ENCODE assay signal across 1 cellular context in the genomic region with DNA sequence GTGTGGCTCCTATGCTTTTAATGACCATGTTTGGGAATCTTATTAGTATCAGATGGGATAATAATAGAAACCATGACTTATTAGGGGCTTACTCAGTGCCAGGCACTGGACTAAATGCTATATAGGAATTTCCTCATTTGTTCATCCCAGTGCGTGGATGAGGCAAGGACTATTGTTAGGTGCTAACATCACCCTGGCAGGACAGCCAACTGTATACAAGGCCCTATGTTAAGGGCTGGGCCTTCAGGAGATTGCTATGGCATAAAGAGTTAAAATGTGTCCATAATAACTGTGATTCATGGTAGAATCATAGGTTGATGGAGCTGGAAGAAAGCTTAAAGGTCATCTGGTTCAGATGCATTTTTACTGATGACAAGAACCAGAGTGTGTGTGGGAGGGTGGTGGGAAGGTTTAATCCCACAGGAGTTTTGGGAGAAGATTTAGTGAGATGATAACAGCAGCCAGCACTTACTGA.
A peak's percentile ranks its signal among the peaks of the same experiment; 100 is the strongest.
TF ChIP-seq lines count a peak whose summit lies in the region.

No MANE protein-coding gene starts in this region.

TF ChIP-seq in IMR-90, 13 proteins besides CTCF, POLR2A, EP300 and RAD21:
- TF ChIP-seq FOS (IDR thresholded peaks at IDR 0.05; ENCODE audit: low read depth, low read length) = peak; percentile 43; the same call in 1 of the 2 replicates
- 0 out of 2 replicates have a peak, but pooled peaks have one; percentile 8 for TF ChIP-seq CHD1 (IDR thresholded peaks at IDR 0.05; ENCODE audit: low read depth, low read length)
- no peak for TF ChIP-seq MXI1 (IDR thresholded peaks at IDR 0.05; ENCODE audit: borderline replicate concordance, low read depth, low read length)
- peak; percentile 81 for TF ChIP-seq CEBPB (IDR thresholded peaks at IDR 0.05; ENCODE audit: low read depth, low read length)
TF ChIP-seq in IMR-90: peak in this region for 3.
